9 cellular contexts compared by ENCODE assay signal in the genomic region with DNA sequence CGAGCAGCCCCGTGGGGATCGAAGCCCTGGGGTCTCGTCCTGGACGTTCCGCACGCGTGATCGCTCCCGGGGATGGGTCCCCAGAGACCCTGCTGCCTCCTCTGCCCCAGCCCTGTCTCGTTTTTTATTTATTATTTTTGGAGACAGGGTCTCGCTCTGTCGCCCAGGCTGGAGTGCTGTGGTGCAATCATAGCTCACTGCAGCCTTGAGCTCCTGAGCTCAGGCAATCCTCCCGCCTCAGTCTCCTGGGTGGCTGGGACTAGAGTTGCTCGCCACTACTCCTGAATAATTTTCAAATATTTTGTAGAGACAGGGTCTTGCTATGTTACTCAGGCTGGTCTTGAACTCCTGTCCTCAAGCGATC. TPM values are rescaled to one million over a fixed set of nuclear protein-coding genes. Genes with fewer than 3 reads are reported as not detected.
DNase-seq lines count a peak whose midpoint lies in the region; TF ChIP-seq lines count a peak whose summit lies in the region.
"Had no signal": no experiment of that assay in that cellular context is flagged by ENCODE, and none has a peak within 500 bp of the region (broad histone marks: within the 10 kb centered on the region; RNA-seq: fewer than 3 reads in every experiment).

No MANE protein-coding gene starts in this region.

- H3K27me3 ChIP-seq in testis: no peaks in the 10 kb centered on the region

- peak overlapping the region; percentile 8 for H3K4me3 ChIP-seq in iPS-11a (ENCODE audit: low read depth, low read length)
- peak overlapping the region; percentile 48 to 79 for H3K4me3 ChIP-seq in testis

- peak; percentile 74 for DNase-seq in NCI-H2171 treated with DMSO at 0.1 percent for 48 hours (lab: John Stamatoyannopoulos, UW)
- no peak for DNase-seq in NCI-H2171 (lab: John Stamatoyannopoulos, UW)
- DNase-seq in testis: no peak
- DNase-seq in dedifferentiated amniotic fluid mesenchymal stem cell (ENCODE audit: extremely low spot score): no peak
- no peak for DNase-seq in NCI-H510A treated with DMSO at 0.1 percent for 48 hours (lab: John Stamatoyannopoulos, UW)
- no peak for DNase-seq in NCI-H524 (lab: John Stamatoyannopoulos, UW)

- H3K36me3 ChIP-seq in testis (ENCODE audit: low read depth, missing control alignments): no peaks in the 10 kb centered on the region

- H3K27ac ChIP-seq in VCaP (peak overlapping the region; percentile 81; the same call in 1 of the 2 replicates), testis (no peak overlapping the region)

- TF ChIP-seq CTCF in VCaP (conservative IDR thresholded peaks at IDR 0.05): no peak
- TF ChIP-seq CTCF in testis (IDR thresholded peaks at IDR 0.05): no peak

- peaks cover 25% of the 10 kb centered on the region for H3K4me1 ChIP-seq in testis

- no peak for TF ChIP-seq POLR2A in testis (IDR thresholded peaks at IDR 0.05)

- intact Hi-C loops in testis (cut with DNase I; ENCODE audit: low total_unique reads): no loop called here

- no peaks in the 10 kb centered on the region for H3K9me3 ChIP-seq in testis

- WGBS in testis, 2 donors: 14 to 15% methylated on average over 6 of the region's 16 CpGs

RNA-seq across cellular contexts. Expression of gene STX1A, which starts 0.3 kb away (rescaled TPM):
- 10 to 100 TPM; 24.7 to 28.2 TPM for total RNA-seq in testis
- 13.2 TPM for polyA plus RNA-seq in testis (ENCODE audit: insufficient read depth, low read depth, low replicate concordance)

RNA-seq across cellular contexts. Expression of gene ABHD11, which starts 18.8 kb away (rescaled TPM):
- 10 to 100 TPM; 29.0 to 33.1 TPM for total RNA-seq in testis
- 21.6 TPM for polyA plus RNA-seq in testis (ENCODE audit: insufficient read depth, low read depth, low replicate concordance)

RNA-seq across cellular contexts. Expression of gene BUD23, which starts 36.4 kb away (rescaled TPM):
- total RNA-seq in testis: 100 to 1,000 TPM; 241 to 252 TPM
- polyA plus RNA-seq in testis (ENCODE audit: insufficient read depth, low read depth, low replicate concordance): 231 TPM

RNA-seq across cellular contexts. Expression of gene DNAJC30, which starts 36.5 kb away (rescaled TPM):
- total RNA-seq in testis: 10 to 100 TPM; 19.7 to 25.0 TPM
- polyA plus RNA-seq in testis (ENCODE audit: insufficient read depth, low read depth, low replicate concordance): 27.7 TPM

RNA-seq across cellular contexts. Expression of gene CLDN3, which starts 50.3 kb away (rescaled TPM):
- 1 to 10 TPM; 1.9 to 5.1 TPM for total RNA-seq in testis
- 6.1 TPM for polyA plus RNA-seq in testis (ENCODE audit: insufficient read depth, low read depth, low replicate concordance)
- total RNA-seq: SK-MEL-5 had no signal
